In genomic region chr13:48505597-48506091, GRCh38 we compare ENCODE assay signal across 8 cellular contexts. TPM values are rescaled to one million over a fixed set of nuclear protein-coding genes. Genes with fewer than 3 reads are reported as not detected.
DNase-seq lines count a peak whose midpoint lies in the region; ATAC-seq and TF ChIP-seq lines count a peak whose summit lies in the region.

No MANE protein-coding gene starts in this region.

- no peaks in the 10 kb centered on the region for H3K9me3 Mint-ChIP-seq in activated CD4-positive, alpha-beta memory T cell treated with anti-CD3 and anti-CD28 coated beads for 36 hours

- peaks cover 0 to 77% (median 34%) of the 10 kb centered on the region in 9 donors for H3K4me1 ChIP-seq in heart right ventricle

- CTCF ChIA-PET in activated CD4-positive, alpha-beta memory T cell treated with anti-CD3 and anti-CD28 coated beads for 36 hours (lab: Charles Lee) = interaction anchor here (0.7 to 1.2 kb wide), 5 partner anchors 13 to 1973 kb away, joined by 3 to 5 read pairs (median 4); no protein-coding TSS in a partner anchor

- POLR2A ChIA-PET in activated CD4-positive, alpha-beta memory T cell treated with anti-CD3 and anti-CD28 coated beads for 36 hours (lab: Charles Lee) = interaction anchor here (0.7 to 1.7 kb wide), 3 partner anchors 11 to 1839 kb away, joined by 4 to 11 read pairs (median 5); partner anchors contain the start of gene RCBTB2

- H3K36me3 ChIP-seq in heart right ventricle = peaks cover 0 to 26% (median 4%) of the 10 kb centered on the region in 9 donors

- intact Hi-C loops in activated CD4-positive, alpha-beta memory T cell treated with anti-CD3 and anti-CD28 coated beads for 36 hours (cut with micrococcal nuclease) = loop anchor here (1.0 to 5.0 kb wide), 5 partner anchors 14 to 268 kb away; no protein-coding TSS in a partner anchor
- intact Hi-C loops in heart right ventricle (cut with DNase I) = loop anchor here in 5 of 10 donors (5.0 to 10.0 kb wide), 6 partner anchors 61 to 381 kb away; no protein-coding TSS in a partner anchor

- H3K27me3 ChIP-seq in HL-60 (ENCODE audit: insufficient read depth, poor library complexity, severe bottlenecking) = no peaks in the 10 kb centered on the region
- no peaks in the 10 kb centered on the region for H3K27me3 ChIP-seq in heart right ventricle

- no peaks in the 10 kb centered on the region for H3K27me3 Mint-ChIP-seq in activated CD4-positive, alpha-beta memory T cell treated with anti-CD3 and anti-CD28 coated beads for 36 hours

- DNase-seq in GF-D8 (lab: John Stamatoyannopoulos, UW) = peak; percentile 95
- peak; percentile 46 to 90 for DNase-seq in HL-60 (ENCODE audit: low read depth in 1 of 2, low spot score in 1 of 2)
- peak; percentile 61 for DNase-seq in activated CD4-positive, alpha-beta memory T cell treated with anti-CD3 and anti-CD28 coated beads for 36 hours
- DNase-seq in heart right ventricle = peak in 1 of 2 donors; percentile 68
- DNase-seq in stimulated activated naive CD4-positive, alpha-beta T cell (lab: John Stamatoyannopoulos, UW) = peak; percentile 14 to 85 (median 51)
- DNase-seq in NCI-H82 treated with DMSO at 0.1 percent for 48 hours (lab: John Stamatoyannopoulos, UW; ENCODE audit: unreplicated experiment) = no peak
- no peak for DNase-seq in NCI-H446 treated with DMSO at 0.1 percent for 48 hours (lab: John Stamatoyannopoulos, UW)

- ATAC-seq in GM21390 (IDR thresholded peaks at IDR 0.05; ENCODE audit: unreplicated experiment) (peak; percentile 74), heart right ventricle (peak; percentile 57 to 89 (median 84))

- TF ChIP-seq CTCF in HL-60 (IDR thresholded peaks at IDR 0.05; ENCODE audit: insufficient read depth, low read length) = no peak
- no peak for TF ChIP-seq CTCF in heart right ventricle (IDR thresholded peaks at IDR 0.05)

- H3K4me3 ChIP-seq in HL-60 (replicated peaks; ENCODE audit: insufficient read depth, low read length) = no peak overlapping the region
- peak overlapping the region in 5 of 10 donors; percentile 6 to 29 (median 20) for H3K4me3 ChIP-seq in heart right ventricle

- H3K27ac Mint-ChIP-seq in activated CD4-positive, alpha-beta memory T cell treated with anti-CD3 and anti-CD28 coated beads for 36 hours = peak overlapping the region; percentile 68

- 56 to 64% methylated on average over 11 of the region's 11 CpGs for WGBS in heart right ventricle, 2 donors

- H3K27ac ChIP-seq in HL-60 (replicated peaks) (peak overlapping the region; percentile 36), heart right ventricle (peak overlapping the region; percentile 47 to 92 (median 75))

- peak overlapping the region; percentile 39 for H3K4me3 Mint-ChIP-seq in activated CD4-positive, alpha-beta memory T cell treated with anti-CD3 and anti-CD28 coated beads for 36 hours

- peaks cover 2% of the 10 kb centered on the region for H3K36me3 Mint-ChIP-seq in activated CD4-positive, alpha-beta memory T cell treated with anti-CD3 and anti-CD28 coated beads for 36 hours

- H3K4me1 Mint-ChIP-seq in activated CD4-positive, alpha-beta memory T cell treated with anti-CD3 and anti-CD28 coated beads for 36 hours (ENCODE audit: low read depth) = peaks cover 55% of the 10 kb centered on the region

- H3K9me3 ChIP-seq in heart right ventricle = no peaks in the 10 kb centered on the region

RNA-seq across cellular contexts. Expression of gene RCBTB2, which starts 27.2 kb away (rescaled TPM):
- 1 to 10 TPM; 1.5 to 1.8 TPM for total RNA-seq in activated CD4-positive, alpha-beta memory T cell treated with anti-CD3 and anti-CD28 coated beads for 36 hours
- total RNA-seq in heart right ventricle = 10 to 100 TPM in 9 of 10 donors, 1 to 10 TPM in 1; 8.3 to 16.2 (median 12.2) TPM
- 10 to 100 TPM in 1 of 2 donors, 1 to 10 TPM in 1; 4.9 to 22.9 TPM for polyA plus RNA-seq in heart right ventricle

Comparison
In these comparisons a context has a peak if more than half of its experiments do, and no peak if none do; other contexts are left out.
1. DNase-seq: peak in GF-D8 (single experiment), HL-60 (2 of 2), activated CD4-positive, alpha-beta memory T cell treated with anti-CD3 and anti-CD28 coated beads for 36 hours (single experiment) and stimulated activated naive CD4-positive, alpha-beta T cell (6 of 6); none in NCI-H82 treated with DMSO at 0.1 percent for 48 hours (single experiment) and NCI-H446 treated with DMSO at 0.1 percent for 48 hours (single experiment).